9 cellular contexts compared by ENCODE assay signal in the genomic region with DNA sequence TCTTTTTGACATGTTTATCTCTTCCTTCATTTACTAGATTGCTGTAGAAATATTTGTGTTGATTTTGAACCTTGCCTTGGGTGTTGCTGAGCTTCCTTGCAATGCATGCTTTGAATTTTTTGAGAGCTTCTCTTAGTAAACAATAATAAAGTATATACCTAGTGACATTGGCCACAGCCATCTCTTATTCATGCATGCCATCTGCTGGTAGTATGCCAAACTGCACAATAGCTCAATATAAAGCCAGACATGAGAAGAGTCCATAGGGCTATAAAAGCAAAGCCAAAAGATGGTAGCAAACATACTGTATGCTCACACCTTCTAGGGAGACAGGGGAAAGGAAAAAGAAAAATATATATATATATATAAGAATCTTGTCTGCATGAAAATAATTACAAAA. TPM values are rescaled to one million over a fixed set of nuclear protein-coding genes. Genes with fewer than 3 reads are reported as not detected.
DNase-seq lines count a peak whose midpoint lies in the region; ATAC-seq, FAIRE-seq and TF ChIP-seq lines count a peak whose summit lies in the region.
"Had no signal": no experiment of that assay in that cellular context is flagged by ENCODE, and none has a peak within 500 bp of the region (broad histone marks: within the 10 kb centered on the region; RNA-seq: fewer than 3 reads in every experiment).

No MANE protein-coding gene starts in this region.

- no peak overlapping the region for H3K27ac ChIP-seq in spleen

- H3K4me1 ChIP-seq in spleen, result no peaks in the 10 kb centered on the region

- H3K36me3 Mint-ChIP-seq in CD14-positive monocyte, result no peaks in the 10 kb centered on the region

- peaks cover 0 to 14% (median 8%) of the 10 kb centered on the region in 8 donors for H3K9me3 ChIP-seq in spleen

- H3K9me3 Mint-ChIP-seq in CD14-positive monocyte, result peaks cover under 1 to 14% (median 8%) of the 10 kb centered on the region in 7 donors

- no peak for DNase-seq in CD14-positive monocyte (ENCODE audit: low spot score)
- peak; percentile 25 for DNase-seq in GM19239 (ENCODE audit: insufficient read length, low spot score)
- DNase-seq in NCI-H345 treated with DMSO at 0.1 percent for 48 hours (lab: John Stamatoyannopoulos, UW; ENCODE audit: unreplicated experiment), result peak; percentile 7
- peak; percentile 26 to 29 for DNase-seq in activated CD4-positive, alpha-beta T cell treated with anti-CD3 and anti-CD28 coated beads, Interleukin-2, amount 50 U/mL, for 4 hours
- peak; percentile 45 to 76 for DNase-seq in foreskin fibroblast
- no peak for DNase-seq in spleen

- ATAC-seq in GM18517 (IDR thresholded peaks at IDR 0.05; ENCODE audit: unreplicated experiment) (no peak), HG02973 (IDR thresholded peaks at IDR 0.05; ENCODE audit: unreplicated experiment) (no peak)

- no peaks in the 10 kb centered on the region for H3K27me3 ChIP-seq in spleen (replicated peaks in 1 of 7)

- H3K4me3 ChIP-seq in foreskin fibroblast (ENCODE audit: low read depth in 1 of 2, low read length in 2 of 2) (no peak overlapping the region), spleen (no peak overlapping the region)

- intact Hi-C loops in CD14-positive monocyte (cut with micrococcal nuclease) (loop anchor here (1.0 to 5.0 kb wide), 3 partner anchors 24 to 81 kb away; no protein-coding TSS in a partner anchor), spleen (cut with DNase I; ENCODE audit: low total_unique reads) (loop anchor here (5.0 kb wide), 1 partner anchor 81 kb away; no protein-coding TSS in a partner anchor)

- no peaks in the 10 kb centered on the region for H3K36me3 ChIP-seq in spleen

- peaks cover 2% of the 10 kb centered on the region for H3K4me1 Mint-ChIP-seq in CD14-positive monocyte
- H3K4me1 Mint-ChIP-seq: IgD-negative memory B cell had no signal

- peaks cover 0 to 4% (median 0%) of the 10 kb centered on the region in 3 donors for H3K27me3 Mint-ChIP-seq in CD14-positive monocyte (ENCODE audit: low read depth in 3 of 3)
- H3K27me3 Mint-ChIP-seq: IgD-negative memory B cell had no signal

- no peak overlapping the region for H3K27ac Mint-ChIP-seq in CD14-positive monocyte
- H3K27ac Mint-ChIP-seq: IgD-negative memory B cell had no signal

- TF ChIP-seq POLR2A in spleen (IDR thresholded peaks at IDR 0.05), result no peak

- no peak overlapping the region for H3K4me3 Mint-ChIP-seq in CD14-positive monocyte
- H3K4me3 Mint-ChIP-seq: IgD-negative memory B cell had no signal

- TF ChIP-seq CTCF in CD14-positive monocyte (IDR thresholded peaks at IDR 0.05) (peak; percentile 93), foreskin fibroblast (IDR thresholded peaks at IDR 0.05; ENCODE audit: low read depth, low read length) (peak; percentile 67), spleen (IDR thresholded peaks at IDR 0.05 in 8 of 11, conservative IDR thresholded peaks at IDR 0.05 in 3 of 11) (peak; percentile 11 to 74 (median 58))

- FAIRE-seq in GM19239 (lab: Jason Lieb, UNC), result no peak

RNA-seq across cellular contexts. Expression of a gene that starts 18.9 kb away (rescaled TPM):
- polyA plus RNA-seq in CD14-positive monocyte, result 1 to 10 TPM; 5.3 to 6.3 TPM
- 10 to 100 TPM in 4 of 7 donors, 1 to 10 TPM in 3; 5.6 to 18.7 (median 11.4) TPM for total RNA-seq in spleen
- polyA plus RNA-seq in spleen, result 1 to 10 TPM; 3.4 to 4.9 (median 4.4) TPM

RNA-seq across cellular contexts. Expression of a gene that starts 59.8 kb away (rescaled TPM):
- 1 to 10 TPM; 1.4 to 4.9 TPM for polyA plus RNA-seq in CD14-positive monocyte
- 1 to 10 TPM; 3.3 to 8.1 (median 5.4) TPM for total RNA-seq in spleen
- 1 to 10 TPM; 2.7 to 5.2 (median 4.5) TPM for polyA plus RNA-seq in spleen

Comparison
In these comparisons a context has a peak if more than half of its experiments do, and no peak if none do; other contexts are left out.
1. DNase-seq: peak in GM19239 (single experiment), NCI-H345 treated with DMSO at 0.1 percent for 48 hours (single experiment), activated CD4-positive, alpha-beta T cell treated with anti-CD3 and anti-CD28 coated beads, Interleukin-2, amount 50 U/mL, for 4 hours (2 of 2) and foreskin fibroblast (2 of 2); none in CD14-positive monocyte (single experiment) and spleen (single experiment).
2. Peak in every context shown above with its lines, with median percentiles within 50 percentile points of each other: CTCF ChIP-seq.